8 cellular contexts compared by ENCODE assay signal in the genomic region with DNA sequence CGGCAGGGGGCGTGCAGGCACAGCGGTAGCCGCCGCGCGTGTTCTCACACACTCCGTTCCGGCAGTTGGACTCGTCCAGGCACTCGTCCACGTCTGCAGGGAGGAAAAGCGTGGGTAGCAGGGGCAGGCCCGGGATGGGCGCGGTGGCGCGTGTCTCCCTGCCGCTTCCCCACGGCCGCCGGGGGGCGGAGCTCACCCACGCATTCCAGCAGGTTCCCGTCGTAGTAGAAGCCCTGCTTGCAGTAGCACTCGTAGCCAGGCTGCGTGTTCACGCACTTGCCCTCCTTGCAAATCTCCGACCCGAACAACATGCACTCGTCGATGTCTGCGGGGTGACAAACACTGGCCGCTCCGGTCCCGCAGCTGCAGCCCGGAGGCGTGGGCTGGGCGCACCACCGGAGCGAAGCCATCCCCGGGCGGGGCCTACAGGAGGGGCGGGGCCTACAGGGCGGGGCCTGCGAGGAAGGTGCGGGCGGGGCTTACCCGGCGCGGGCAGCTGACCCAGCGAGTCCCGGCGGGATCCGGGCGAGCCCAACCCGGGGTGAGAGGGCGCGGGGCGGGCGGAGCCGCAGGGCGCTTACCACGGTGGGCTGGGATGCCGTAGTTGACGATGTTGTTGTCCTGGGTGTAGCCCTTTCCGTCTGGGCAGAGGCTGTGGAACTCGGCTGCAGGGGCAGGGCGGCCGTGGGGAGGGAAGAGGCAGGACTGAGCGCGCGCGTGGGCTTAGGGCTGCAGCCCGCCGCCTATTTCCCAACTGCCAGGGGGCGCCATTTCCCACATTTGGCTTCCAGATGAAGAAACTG. TPM values are rescaled to one million over a fixed set of nuclear protein-coding genes. Genes with fewer than 3 reads are reported as not detected.
DNase-seq lines count a peak whose midpoint lies in the region; ATAC-seq lines count a peak whose summit lies in the region.

No MANE protein-coding gene starts in this region.

- peaks cover 16% of the 10 kb centered on the region for H3K36me3 Mint-ChIP-seq in activated CD8-positive, alpha-beta T cell treated with anti-CD3 and anti-CD28 coated beads, Interleukin-2, amount 10 ng/mL, durations not matched to agents 7 days and 5 days (ENCODE audit: low read depth)
- H3K36me3 Mint-ChIP-seq in memory B cell: peaks cover 2% of the 10 kb centered on the region

- H3K27me3 Mint-ChIP-seq in activated CD8-positive, alpha-beta T cell treated with anti-CD3 and anti-CD28 coated beads, Interleukin-2, amount 10 ng/mL, durations not matched to agents 7 days and 5 days (ENCODE audit: low read depth): no peaks in the 10 kb centered on the region
- H3K27me3 Mint-ChIP-seq in memory B cell: no peaks in the 10 kb centered on the region

- H3K4me1 ChIP-seq in ectodermal cell (ENCODE audit: control insufficient read depth, insufficient read depth, low read length): peaks cover 11% of the 10 kb centered on the region

- H3K4me3 Mint-ChIP-seq in activated CD8-positive, alpha-beta T cell treated with anti-CD3 and anti-CD28 coated beads, Interleukin-2, amount 10 ng/mL, durations not matched to agents 7 days and 5 days: peak overlapping the region; percentile 79
- peak overlapping the region; percentile 92 for H3K4me3 Mint-ChIP-seq in memory B cell

- H3K27ac Mint-ChIP-seq in activated CD8-positive, alpha-beta T cell treated with anti-CD3 and anti-CD28 coated beads, Interleukin-2, amount 10 ng/mL, durations not matched to agents 7 days and 5 days: peak overlapping the region; percentile 82
- peak overlapping the region; percentile 88 for H3K27ac Mint-ChIP-seq in memory B cell

- DNase-seq in AG20443 (ENCODE audit: low spot score): peak; percentile 98
- peak; percentile 55 for DNase-seq in NCI-H774 (lab: John Stamatoyannopoulos, UW)
- DNase-seq in activated CD8-positive, alpha-beta T cell treated with anti-CD3 and anti-CD28 coated beads, Interleukin-2, amount 10 ng/mL, durations not matched to agents 7 days and 5 days: peak; percentile 92
- peak; percentile 92 to 95 for DNase-seq in memory B cell (ENCODE audit: low spot score in 2 of 2)
- peak; percentile 73 for DNase-seq in stimulated activated CD8-positive, alpha-beta memory T cell treated with anti-CD3 and anti-CD28 coated beads, Interleukin-12 subunit alpha, Interleukin-12 subunit beta, amount 100 ng/mL, for 24 hours (ENCODE audit: extremely low read depth)

- H3K27me3 ChIP-seq in ectodermal cell (ENCODE audit: control insufficient read depth, insufficient read depth, low read length, poor library complexity, severe bottlenecking): peaks cover 73% of the 10 kb centered on the region

- WGBS in ectodermal cell, 2 experiments: 2% methylated on average over 78 of the region's 78 CpGs

- H3K9me3 ChIP-seq in ectodermal cell (ENCODE audit: control insufficient read depth, low read length): no peaks in the 10 kb centered on the region

- peak; percentile 54 for ATAC-seq in GM18907 (IDR thresholded peaks at IDR 0.05; ENCODE audit: unreplicated experiment)
- ATAC-seq in HG03108 (IDR thresholded peaks at IDR 0.05; ENCODE audit: unreplicated experiment): peak; percentile 43
- ATAC-seq in activated CD8-positive, alpha-beta T cell treated with anti-CD3 and anti-CD28 coated beads, Interleukin-2, amount 10 ng/mL, durations not matched to agents 7 days and 5 days: peak; percentile 91
- peak; percentile 80 for ATAC-seq in memory B cell (ENCODE audit: low read depth)

- peaks cover 20% of the 10 kb centered on the region for H3K4me1 Mint-ChIP-seq in activated CD8-positive, alpha-beta T cell treated with anti-CD3 and anti-CD28 coated beads, Interleukin-2, amount 10 ng/mL, durations not matched to agents 7 days and 5 days (ENCODE audit: low read depth)
- H3K4me1 Mint-ChIP-seq in memory B cell: peaks cover 17% of the 10 kb centered on the region

- no peaks in the 10 kb centered on the region for H3K9me3 Mint-ChIP-seq in activated CD8-positive, alpha-beta T cell treated with anti-CD3 and anti-CD28 coated beads, Interleukin-2, amount 10 ng/mL, durations not matched to agents 7 days and 5 days (ENCODE audit: insufficient read depth)
- H3K9me3 Mint-ChIP-seq in memory B cell: no peaks in the 10 kb centered on the region

- CTCF ChIA-PET in activated CD8-positive, alpha-beta T cell treated with anti-CD3 and anti-CD28 coated beads, Interleukin-2, amount 10 ng/mL, durations not matched to agents 7 days and 5 days (lab: Charles Lee): interaction anchor here (0.7 to 8.4 kb wide), 25 partner anchors 8 to 418 kb away, joined by 3 to 172 read pairs (median 6); a partner anchor contains a TSS

- peak overlapping the region; percentile 38 for H3K4me3 ChIP-seq in ectodermal cell (ENCODE audit: insufficient read depth, low read depth, low read length)

- POLR2A ChIA-PET in activated CD8-positive, alpha-beta T cell treated with anti-CD3 and anti-CD28 coated beads, Interleukin-2, amount 10 ng/mL, durations not matched to agents 7 days and 5 days (lab: Charles Lee): interaction anchor here (0.6 to 2.2 kb wide), 14 partner anchors 10 to 180 kb away, joined by 3 to 9 read pairs (median 4); a partner anchor contains a TSS

- peaks cover 9% of the 10 kb centered on the region for H3K36me3 ChIP-seq in ectodermal cell (ENCODE audit: control insufficient read depth, insufficient read depth, low read length)

- no peak overlapping the region for H3K27ac ChIP-seq in ectodermal cell (ENCODE audit: insufficient read depth, low read depth, low read length, poor library complexity, severe bottlenecking)

RNA-seq across cellular contexts. Expression of a gene that starts 15.6 kb away (rescaled TPM):
- total RNA-seq in activated CD8-positive, alpha-beta T cell treated with anti-CD3 and anti-CD28 coated beads, Interleukin-2, amount 10 ng/mL, durations not matched to agents 7 days and 5 days: 10 to 100 TPM; 68.0 to 69.5 TPM
- 52.2 TPM for polyA plus RNA-seq in ectodermal cell (2013, experiment 1 of 4)
- polyA plus RNA-seq in ectodermal cell (2013, experiment 2 of 4): 49.6 TPM
- 46.2 TPM for polyA plus RNA-seq in ectodermal cell (2013, experiment 3 of 4)
- polyA plus RNA-seq in ectodermal cell (2013, experiment 4 of 4): 55.4 TPM

RNA-seq across cellular contexts. Expression of a gene that starts 17.7 kb away (rescaled TPM):
- 10 to 100 TPM; 64.7 to 70.8 TPM for total RNA-seq in activated CD8-positive, alpha-beta T cell treated with anti-CD3 and anti-CD28 coated beads, Interleukin-2, amount 10 ng/mL, durations not matched to agents 7 days and 5 days
- polyA plus RNA-seq in ectodermal cell (2013, experiment 1 of 4): 9.3 TPM
- 11.2 TPM for polyA plus RNA-seq in ectodermal cell (2013, experiment 2 of 4)
- 15.5 TPM for polyA plus RNA-seq in ectodermal cell (2013, experiment 3 of 4)
- polyA plus RNA-seq in ectodermal cell (2013, experiment 4 of 4): 13.8 TPM

RNA-seq across cellular contexts. Expression of a gene that starts 29.8 kb away (rescaled TPM):
- 10 to 100 TPM; 39.2 to 40.7 TPM for total RNA-seq in activated CD8-positive, alpha-beta T cell treated with anti-CD3 and anti-CD28 coated beads, Interleukin-2, amount 10 ng/mL, durations not matched to agents 7 days and 5 days
- polyA plus RNA-seq in ectodermal cell (2013, experiment 1 of 4): 38.2 TPM
- 41.3 TPM for polyA plus RNA-seq in ectodermal cell (2013, experiment 2 of 4)
- 33.5 TPM for polyA plus RNA-seq in ectodermal cell (2013, experiment 3 of 4)
- 38.4 TPM for polyA plus RNA-seq in ectodermal cell (2013, experiment 4 of 4)

RNA-seq across cellular contexts. Expression of a gene that starts 31.8 kb away (rescaled TPM):
- total RNA-seq in activated CD8-positive, alpha-beta T cell treated with anti-CD3 and anti-CD28 coated beads, Interleukin-2, amount 10 ng/mL, durations not matched to agents 7 days and 5 days: 10 to 100 TPM; 32.0 to 33.6 TPM
- 38.9 TPM for polyA plus RNA-seq in ectodermal cell (2013, experiment 1 of 4)
- 37.2 TPM for polyA plus RNA-seq in ectodermal cell (2013, experiment 2 of 4)
- 35.1 TPM for polyA plus RNA-seq in ectodermal cell (2013, experiment 3 of 4)
- 41.0 TPM for polyA plus RNA-seq in ectodermal cell (2013, experiment 4 of 4)

RNA-seq across cellular contexts. Expression of a gene that starts 35.4 kb away (rescaled TPM):
- 10 to 100 TPM; 94.4 to 95.3 TPM for total RNA-seq in activated CD8-positive, alpha-beta T cell treated with anti-CD3 and anti-CD28 coated beads, Interleukin-2, amount 10 ng/mL, durations not matched to agents 7 days and 5 days
- polyA plus RNA-seq in ectodermal cell (2013, experiment 1 of 4): 5.0 TPM
- 6.8 TPM for polyA plus RNA-seq in ectodermal cell (2013, experiment 2 of 4)
- polyA plus RNA-seq in ectodermal cell (2013, experiment 3 of 4): 5.3 TPM
- polyA plus RNA-seq in ectodermal cell (2013, experiment 4 of 4): 7.5 TPM
